Comparison of ENCODE assay signal across 22 cellular contexts in genomic region chr18:13175266-13175665, GRCh38. TPM values are rescaled to one million over a fixed set of nuclear protein-coding genes. Genes with fewer than 3 reads are reported as not detected.
DNase-seq lines count a peak whose midpoint lies in the region; ATAC-seq and TF ChIP-seq lines count a peak whose summit lies in the region.
"Had no signal": no experiment of that assay in that cellular context is flagged by ENCODE, and none has a peak within 500 bp of the region (broad histone marks: within the 10 kb centered on the region; RNA-seq: fewer than 3 reads in every experiment).

No MANE protein-coding gene starts in this region.

- no peaks in the 10 kb centered on the region for H3K36me3 ChIP-seq in right atrium auricular region
- no peaks in the 10 kb centered on the region for H3K36me3 ChIP-seq in hepatocyte (replicated peaks; ENCODE audit: insufficient read depth, low read depth)
- H3K36me3 ChIP-seq in right lobe of liver: no peaks in the 10 kb centered on the region
- no peaks in the 10 kb centered on the region for H3K36me3 ChIP-seq in aorta (ENCODE audit: control insufficient read depth in 1 of 2, insufficient read depth in 2 of 2, low read length in 1 of 2)
- H3K36me3 ChIP-seq: BLaER1 treated with 17β-estradiol and CSF1 and Interleukin-3, amounts not matched to agents 10 nM and 100 nM; SJSA1 had no signal

- H3K9me3 ChIP-seq in right atrium auricular region (no peaks in the 10 kb centered on the region), hepatocyte (ENCODE audit: low read depth) (no peaks in the 10 kb centered on the region), right lobe of liver (no peaks in the 10 kb centered on the region), aorta (ENCODE audit: control insufficient read depth, low read length) (no peaks in the 10 kb centered on the region)
- H3K9me3 ChIP-seq: BLaER1 treated with 17β-estradiol and CSF1 and Interleukin-3, amounts not matched to agents 10 nM and 100 nM; SJSA1 had no signal

- WGBS in hepatocyte (ENCODE audit: low lambda C conversion rate, missing lambda C conversion rate): 83% methylated on average over 8 of the region's 8 CpGs
- 16% methylated on average over 7 of the region's 8 CpGs for whole genome bisulfite sequencing in right lobe of liver (ENCODE audit: insufficient coverage, low coverage, low lambda C conversion rate, missing lambda C conversion rate)
- 7 to 11% methylated on average over 8 of the region's 8 CpGs for WGBS in aorta, 2 donors

- no peaks in the 10 kb centered on the region for H3K9me2 ChIP-seq in hepatocyte (replicated peaks; ENCODE audit: insufficient read depth)

- H2AFZ ChIP-seq in hepatocyte: no peak overlapping the region

- no peak for DNase-seq in Right ventricle myocardium inferior (ENCODE audit: missing footprints)
- DNase-seq in right atrium auricular region (ENCODE audit: low spot score): no peak
- DNase-seq in hepatocyte (ENCODE audit: low spot score): no peak
- no peak for DNase-seq in right lobe of liver
- DNase-seq in aorta: no peak
- no peak for DNase-seq in activated CD8-positive, alpha-beta memory T cell treated with anti-CD3 and anti-CD28 coated beads, Interleukin-2, amount 50 U/mL, for 48 hours
- DNase-seq: 8988T; CD8-positive, alpha-beta memory T cell; HCEC 1CT; KG1; NCI-H1105; NCI-H146; NCI-H2029; NCI-H345; NCI-H524; NCI-H82 had no signal

- no peaks in the 10 kb centered on the region for H3K4me1 ChIP-seq in right atrium auricular region
- peaks cover 11% of the 10 kb centered on the region for H3K4me1 ChIP-seq in hepatocyte (ENCODE audit: insufficient read depth)
- H3K4me1 ChIP-seq in right lobe of liver: peaks cover 0 to 39% (median 17%) of the 10 kb centered on the region in 4 donors
- H3K4me1 ChIP-seq in aorta (ENCODE audit: control insufficient read depth in 1 of 2, insufficient read depth in 2 of 2, low read length in 2 of 2): no peaks in the 10 kb centered on the region
- H3K4me1 ChIP-seq: SJSA1 had no signal

- H3K4me3 ChIP-seq in right atrium auricular region: no peak overlapping the region
- no peak overlapping the region for H3K4me3 ChIP-seq in hepatocyte
- H3K4me3 ChIP-seq in right lobe of liver: no peak overlapping the region
- no peak overlapping the region for H3K4me3 ChIP-seq in aorta (ENCODE audit: low read length in 2 of 2)
- H3K4me3 ChIP-seq: BLaER1 treated with 17β-estradiol and CSF1 and Interleukin-3, amounts not matched to agents 10 nM and 100 nM; GM23338; SJSA1 had no signal

- ATAC-seq in Right ventricle myocardium inferior (peak; percentile 52), right lobe of liver (peak; percentile 20 to 55 (median 46)), aorta (ENCODE audit: low FRiP score) (peak; percentile 38), GM21515 (IDR thresholded peaks at IDR 0.05; ENCODE audit: unreplicated experiment) (no peak), esophagus mucosa (no peak)
- ATAC-seq: GM23338, Panc1 had no signal

- H3K79me2 ChIP-seq in hepatocyte: no peaks in the 10 kb centered on the region

- H3K27me3 ChIP-seq in right atrium auricular region (no peaks in the 10 kb centered on the region), hepatocyte (no peaks in the 10 kb centered on the region), right lobe of liver (no peaks in the 10 kb centered on the region), aorta (ENCODE audit: control insufficient read depth in 1 of 2, insufficient read depth in 2 of 2, low read length in 1 of 2) (no peaks in the 10 kb centered on the region)
- H3K27me3 ChIP-seq: BLaER1 treated with 17β-estradiol and CSF1 and Interleukin-3, amounts not matched to agents 10 nM and 100 nM had no signal

- no peak for TF ChIP-seq CTCF in right atrium auricular region (IDR thresholded peaks at IDR 0.05)
- no peak for TF ChIP-seq CTCF in hepatocyte (IDR thresholded peaks at IDR 0.05; ENCODE audit: poor library complexity)
- no peak for TF ChIP-seq CTCF in right lobe of liver (IDR thresholded peaks at IDR 0.05)

- H3K27ac ChIP-seq in right atrium auricular region (no peak overlapping the region), hepatocyte (peak overlapping the region; percentile 58), right lobe of liver (peak overlapping the region; percentile 91 to 95 (median 91)), aorta (ENCODE audit: low read depth in 1 of 2, low read length in 2 of 2) (no peak overlapping the region)
- H3K27ac ChIP-seq: SJSA1 had no signal

- H3K4me2 ChIP-seq in hepatocyte: no peak overlapping the region
- H3K4me2 ChIP-seq: GM23338 had no signal

- intact Hi-C loops in Right ventricle myocardium inferior (cut with DNase I): no loop called here
- intact Hi-C loops in right lobe of liver (cut with DNase I): no loop called here
- intact Hi-C loops in aorta (cut with DNase I): no loop called here

- no peaks in the 10 kb centered on the region for H4K20me1 ChIP-seq in hepatocyte (ENCODE audit: insufficient read depth, poor library complexity, severe bottlenecking)
- H4K20me1 ChIP-seq: BLaER1 treated with 17β-estradiol and CSF1 and Interleukin-3, amounts not matched to agents 10 nM and 100 nM had no signal

- no peak for TF ChIP-seq POLR2A in right lobe of liver (IDR thresholded peaks at IDR 0.05)

RNA-seq across cellular contexts. Expression of gene LDLRAD4, which starts 43.3 kb away (rescaled TPM):
- total RNA-seq in Right ventricle myocardium inferior (29.6 TPM), right atrium auricular region (10 to 100 TPM; 33.1 to 41.2 TPM), hepatocyte (13.3 and 15.1 TPM in 2 replicates), right lobe of liver (10 to 100 TPM; 10.6 to 66.4 (median 18.7) TPM), aorta (100 to 1,000 TPM in 1 of 2 donors, 10 to 100 TPM in 1; 61.9 to 112 TPM), esophagus mucosa (3.0 TPM)
- polyA plus RNA-seq in hepatocyte (17.5 and 29.0 TPM in 2 replicates), aorta (10 to 100 TPM in 1 of 2 donors, 1 to 10 TPM in 1; 7.0 to 11.8 TPM)

Comparison
In these comparisons a context has a peak if more than half of its experiments do, and no peak if none do; other contexts are left out.
1. ATAC-seq: peak in Right ventricle myocardium inferior (single experiment), right lobe of liver (4 of 4) and aorta (single experiment); none in GM21515 (single experiment) and esophagus mucosa (single experiment).
2. H3K27ac ChIP-seq: peak in hepatocyte (single experiment) and right lobe of liver (3 of 3); none in right atrium auricular region (0 of 2) and aorta (0 of 2).